In the genomic region with DNA sequence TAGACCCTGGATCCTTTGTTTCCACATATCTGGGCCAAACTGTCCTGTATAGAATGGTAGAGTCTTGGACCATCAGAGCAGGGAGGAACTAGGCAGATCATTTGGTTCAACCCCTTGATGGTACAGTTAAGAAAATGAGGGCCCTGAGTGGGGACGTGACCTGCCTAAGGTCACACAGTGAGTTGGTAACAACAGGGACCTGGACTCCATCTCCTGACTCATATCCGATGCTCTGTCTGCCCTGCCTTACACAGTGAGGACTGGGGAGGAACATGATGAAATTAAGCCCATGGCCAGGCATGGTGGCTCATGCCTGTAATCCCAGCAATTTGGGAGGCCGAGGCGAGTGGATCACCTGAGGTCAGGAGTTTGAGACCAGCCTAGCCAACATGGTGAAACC, we compare ENCODE assay signal across 23 cellular contexts.
"Had no signal": no experiment of that assay in that cellular context is flagged by ENCODE, and none has a peak within 500 bp of the region (broad histone marks: within the 10 kb centered on the region; RNA-seq: fewer than 3 reads in every experiment).

No MANE protein-coding gene starts in this region.

- ATAC-seq: activated CD4-positive, CD25-positive, alpha-beta regulatory T cell treated with anti-CD3 and anti-CD28 coated beads, Interleukin-2, amount 50 U/mL, for 24 hours; activated CD8-positive, alpha-beta T cell treated with anti-CD3 and anti-CD28 coated beads, Interleukin-2, amount 10 ng/mL, durations not matched to agents 7 days and 5 days; activated naive CD8-positive, alpha-beta T cell treated with anti-CD3 and anti-CD28 coated beads, Interleukin-2, amount 50 U/mL, for 24 hours; foreskin keratinocyte; left lung; lower lobe of right lung; naive thymus-derived CD4-positive, alpha-beta T cell; SK-N-SH treated with all-trans-retinoic acid at 6 μM for 48 hours; stimulated activated effector memory CD8-positive, alpha-beta T cell treated with anti-CD3 and anti-CD28 coated beads, Interleukin-12 subunit alpha, Interleukin-12 subunit beta, amount 100 ng/mL, for 72 hours; T-helper 17 cell had no signal

- H3K4me1 Mint-ChIP-seq: activated CD4-positive, alpha-beta T cell treated with anti-CD3 and anti-CD28 coated beads, Interleukin-2, amount 10 ng/mL, durations not matched to agents 7 days and 5 days; activated naive CD4-positive, alpha-beta T cell treated with anti-CD3 and anti-CD28 coated beads, Interleukin-2, amount 50 U/mL, for 24 hours; activated naive CD8-positive, alpha-beta T cell treated with anti-CD3 and anti-CD28 coated beads, Interleukin-2, amount 50 U/mL, for 24 hours; naive thymus-derived CD4-positive, alpha-beta T cell; stimulated activated effector memory CD8-positive, alpha-beta T cell treated with anti-CD3 and anti-CD28 coated beads, Interleukin-12 subunit alpha, Interleukin-12 subunit beta, amount 100 ng/mL, for 72 hours; T-helper 17 cell had no signal

- H3K36me3 Mint-ChIP-seq: activated naive CD4-positive, alpha-beta T cell treated with anti-CD3 and anti-CD28 coated beads, Interleukin-2, amount 50 U/mL, for 24 hours; naive thymus-derived CD4-positive, alpha-beta T cell; stimulated activated effector memory CD8-positive, alpha-beta T cell treated with anti-CD3 and anti-CD28 coated beads, Interleukin-12 subunit alpha, Interleukin-12 subunit beta, amount 100 ng/mL, for 72 hours had no signal

- DNase-seq: activated CD4-positive, alpha-beta T cell treated with anti-CD3 and anti-CD28 coated beads, Interleukin-2, amount 10 ng/mL, durations not matched to agents 7 days and 5 days; activated naive CD8-positive, alpha-beta T cell treated with anti-CD3 and anti-CD28 coated beads, Interleukin-2, amount 50 U/mL, for 24 hours; activated T-cell treated with anti-CD3 and anti-CD28 coated beads, Interleukin-2, amount 50 U/mL, for 24 hours; amygdala; central memory CD4-positive, alpha-beta T cell; dermis blood vessel endothelial cell; effector CD4-positive, alpha-beta T cell; kidney glomerular epithelial cell; left lung; lower lobe of right lung; stimulated activated CD4-positive, alpha-beta T cell treated with anti-CD3 and anti-CD28 coated beads, Interleukin-12 subunit alpha, Interleukin-12 subunit beta, amount 100 ng/mL, for 4 hours; stimulated activated CD4-positive, alpha-beta T cell treated with anti-CD3 and anti-CD28 coated beads, Interleukin-4, amount 100 ng/mL, for 24 hours; T-helper 17 cell; T1000; thyroid gland; WERI-Rb-1 had no signal

- H3K9me3 Mint-ChIP-seq: activated CD4-positive, alpha-beta T cell treated with anti-CD3 and anti-CD28 coated beads, Interleukin-2, amount 10 ng/mL, durations not matched to agents 7 days and 5 days; activated naive CD4-positive, alpha-beta T cell treated with anti-CD3 and anti-CD28 coated beads, Interleukin-2, amount 50 U/mL, for 24 hours; activated naive CD8-positive, alpha-beta T cell treated with anti-CD3 and anti-CD28 coated beads, Interleukin-2, amount 50 U/mL, for 24 hours; activated T-cell treated with anti-CD3 and anti-CD28 coated beads, Interleukin-2, amount 50 U/mL, for 24 hours; stimulated activated effector memory CD8-positive, alpha-beta T cell treated with anti-CD3 and anti-CD28 coated beads, Interleukin-12 subunit alpha, Interleukin-12 subunit beta, amount 100 ng/mL, for 72 hours had no signal

- H3K27me3 Mint-ChIP-seq: activated CD4-positive, alpha-beta T cell treated with anti-CD3 and anti-CD28 coated beads, Interleukin-2, amount 10 ng/mL, durations not matched to agents 7 days and 5 days; activated naive CD4-positive, alpha-beta T cell treated with anti-CD3 and anti-CD28 coated beads, Interleukin-2, amount 50 U/mL, for 24 hours; activated naive CD8-positive, alpha-beta T cell treated with anti-CD3 and anti-CD28 coated beads, Interleukin-2, amount 50 U/mL, for 24 hours had no signal

- H3K27ac Mint-ChIP-seq: activated CD4-positive, alpha-beta T cell treated with anti-CD3 and anti-CD28 coated beads, Interleukin-2, amount 10 ng/mL, durations not matched to agents 7 days and 5 days; activated CD8-positive, alpha-beta T cell treated with anti-CD3 and anti-CD28 coated beads, Interleukin-2, amount 10 ng/mL, durations not matched to agents 7 days and 5 days; activated naive CD4-positive, alpha-beta T cell treated with anti-CD3 and anti-CD28 coated beads, Interleukin-2, amount 50 U/mL, for 24 hours; activated naive CD8-positive, alpha-beta T cell treated with anti-CD3 and anti-CD28 coated beads, Interleukin-2, amount 50 U/mL, for 24 hours; activated T-cell treated with anti-CD3 and anti-CD28 coated beads, Interleukin-2, amount 50 U/mL, for 24 hours; stimulated activated effector memory CD8-positive, alpha-beta T cell treated with anti-CD3 and anti-CD28 coated beads, Interleukin-12 subunit alpha, Interleukin-12 subunit beta, amount 100 ng/mL, for 72 hours; T-helper 17 cell had no signal

- H3K4me3 Mint-ChIP-seq: activated CD4-positive, alpha-beta T cell treated with anti-CD3 and anti-CD28 coated beads, Interleukin-2, amount 10 ng/mL, durations not matched to agents 7 days and 5 days; activated CD8-positive, alpha-beta T cell treated with anti-CD3 and anti-CD28 coated beads, Interleukin-2, amount 10 ng/mL, durations not matched to agents 7 days and 5 days; activated naive CD4-positive, alpha-beta T cell treated with anti-CD3 and anti-CD28 coated beads, Interleukin-2, amount 50 U/mL, for 24 hours; activated naive CD8-positive, alpha-beta T cell treated with anti-CD3 and anti-CD28 coated beads, Interleukin-2, amount 50 U/mL, for 24 hours; activated T-cell treated with anti-CD3 and anti-CD28 coated beads, Interleukin-2, amount 50 U/mL, for 24 hours; naive thymus-derived CD4-positive, alpha-beta T cell; stimulated activated effector memory CD8-positive, alpha-beta T cell treated with anti-CD3 and anti-CD28 coated beads, Interleukin-12 subunit alpha, Interleukin-12 subunit beta, amount 100 ng/mL, for 72 hours; T-helper 17 cell had no signal
